ENCODE assay signal across 17 cellular contexts in genomic region chr19:8206147-8207087, GRCh38. TPM values are rescaled to one million over a fixed set of nuclear protein-coding genes. Genes with fewer than 3 reads are reported as not detected.
A peak's percentile ranks its signal among the peaks of the same experiment; 100 is the strongest.
DNase-seq lines count a peak whose midpoint lies in the region; TF ChIP-seq lines count a peak whose summit lies in the region.
"Had no signal": no experiment of that assay in that cellular context is flagged by ENCODE, and none has a peak within 500 bp of the region (broad histone marks: within the 10 kb centered on the region; RNA-seq: fewer than 3 reads in every experiment).

No MANE protein-coding gene starts in this region.

- no peaks in the 10 kb centered on the region for H3K9me3 Mint-ChIP-seq in neural progenitor cell

- peaks cover 11% of the 10 kb centered on the region for H3K27me3 Mint-ChIP-seq in neural progenitor cell (ENCODE audit: insufficient read depth, low read depth)

- peaks cover 7% of the 10 kb centered on the region for H3K36me3 ChIP-seq in NT2/D1 (ENCODE audit: insufficient read depth, insufficient read length, low read length)
- no peaks in the 10 kb centered on the region for H3K36me3 ChIP-seq in neural progenitor cell
- H3K36me3 ChIP-seq: vagina had no signal

- H3K9ac ChIP-seq in NT2/D1 (ENCODE audit: insufficient read length, low read depth) (peak overlapping the region; percentile 67), neural progenitor cell (no peak overlapping the region)

- peaks cover 15% of the 10 kb centered on the region for H4K20me1 ChIP-seq in neural progenitor cell (ENCODE audit: low read depth)

- H3K27me3 ChIP-seq in NT2/D1 (ENCODE audit: insufficient read depth, insufficient read length) (no peaks in the 10 kb centered on the region), neural progenitor cell (no peaks in the 10 kb centered on the region)
- H3K27me3 ChIP-seq: vagina had no signal

- H3K79me2 ChIP-seq in neural progenitor cell (ENCODE audit: low read depth) = peaks cover 21% of the 10 kb centered on the region

- no peak overlapping the region for H3K27ac ChIP-seq in neural progenitor cell
- H3K27ac ChIP-seq: foreskin keratinocyte, vagina had no signal

- H3F3A ChIP-seq in neural progenitor cell (ENCODE audit: low read depth) = peaks cover 48% of the 10 kb centered on the region

- peak overlapping the region; percentile 33 for H3K4me3 Mint-ChIP-seq in neural progenitor cell

- DNase-seq in DMS53 (lab: John Stamatoyannopoulos, UW) (peak; percentile 97), NCI-H146 treated with DMSO at 0.1 percent for 48 hours (lab: John Stamatoyannopoulos, UW; ENCODE audit: unreplicated experiment) (peak; percentile 62), NT2/D1 (ENCODE audit: low read depth, low spot score) (peak; percentile 82), neural progenitor cell (ENCODE audit: low spot score) (no peak), GOT3 (lab: John Stamatoyannopoulos, UW) (no peak), NCI-H446 (lab: John Stamatoyannopoulos, UW) (no peak), NCI-H2171 treated with DMSO at 0.1 percent for 48 hours (lab: John Stamatoyannopoulos, UW) (no peak)
- no peak for DNase-seq in central memory CD4-positive, alpha-beta T cell
- DNase-seq: activated gamma-delta T cell treated with Interleukin-2 at 50 U/mL for 16 hours; effector CD4-positive, alpha-beta T cell; foreskin keratinocyte; Kasumi-1; NCI-H82; stimulated activated CD4-positive, alpha-beta T cell treated with anti-CD3 and anti-CD28 coated beads, Interleukin-1b, Interleukin-23, amount 100 ng/mL, for 48 hours had no signal

- H3K4me3 ChIP-seq in NT2/D1 (ENCODE audit: insufficient read length, low read depth) (no peak overlapping the region), neural progenitor cell (no peak overlapping the region)
- H3K4me3 ChIP-seq: vagina had no signal

- H3K4me1 Mint-ChIP-seq in neural progenitor cell = peaks cover 27% of the 10 kb centered on the region

- no peaks in the 10 kb centered on the region for H3K9me3 ChIP-seq in NT2/D1 (ENCODE audit: insufficient read depth, low read length)
- no peaks in the 10 kb centered on the region for H3K9me3 ChIP-seq in neural progenitor cell (ENCODE audit: low read depth)
- H3K9me3 ChIP-seq: vagina had no signal

- no peak overlapping the region for H3K4me2 ChIP-seq in neural progenitor cell

- H3K36me3 Mint-ChIP-seq in neural progenitor cell = no peaks in the 10 kb centered on the region

- H3K4me1 ChIP-seq in NT2/D1 (ENCODE audit: insufficient read depth, insufficient read length) (peaks cover 20% of the 10 kb centered on the region), neural progenitor cell (peaks cover 23% of the 10 kb centered on the region)
- H3K4me1 ChIP-seq: foreskin keratinocyte had no signal

- H2AFZ ChIP-seq in neural progenitor cell (replicated peaks) = no peak overlapping the region

- no peak overlapping the region for H3K27ac Mint-ChIP-seq in neural progenitor cell

- TF ChIP-seq CTCF in neural progenitor cell (IDR thresholded peaks at IDR 0.05) = no peak

RNA-seq across cellular contexts. Expression of gene CERS4, which starts 2.8 kb away (rescaled TPM):
- total RNA-seq in neural progenitor cell (ENCODE audit: low replicate concordance) = 34.1 and 76.0 TPM in 2 replicates

RNA-seq across cellular contexts. Expression of gene FBN3, which starts 57.0 kb away (rescaled TPM):
- 23.0 and 33.0 TPM in 2 replicates for total RNA-seq in neural progenitor cell (ENCODE audit: low replicate concordance)
- total RNA-seq: foreskin keratinocyte, mononuclear cell, pulmonary artery endothelial cell, vagina had no signal

Comparison
In these comparisons a context has a peak if more than half of its experiments do, and no peak if none do; other contexts are left out.
1. DNase-seq: peak in DMS53 (single experiment), NCI-H146 treated with DMSO at 0.1 percent for 48 hours (single experiment) and NT2/D1 (single experiment); none in neural progenitor cell (single experiment), central memory CD4-positive, alpha-beta T cell (single experiment), GOT3 (single experiment), NCI-H446 (0 of 2) and NCI-H2171 treated with DMSO at 0.1 percent for 48 hours (single experiment).